17 cellular contexts compared by ENCODE assay signal in genomic region chr14:20668969-20669368, GRCh38. TPM values are rescaled to one million over a fixed set of nuclear protein-coding genes. Genes with fewer than 3 reads are reported as not detected.
DNase-seq lines count a peak whose midpoint lies in the region; ATAC-seq and TF ChIP-seq lines count a peak whose summit lies in the region.
"Had no signal": no experiment of that assay in that cellular context is flagged by ENCODE, and none has a peak within 500 bp of the region (broad histone marks: within the 10 kb centered on the region; RNA-seq: fewer than 3 reads in every experiment).

No MANE protein-coding gene starts in this region.

- H3K9ac ChIP-seq in PC-3 (ENCODE audit: low read length) = no peak overlapping the region

- H3F3A ChIP-seq in DOHH2 (ENCODE audit: control insufficient read depth, insufficient read depth) (no peaks in the 10 kb centered on the region), PC-3 (ENCODE audit: low read length, unreplicated experiment) (peaks cover 5% of the 10 kb centered on the region)

- POLR2A ChIA-PET in activated B cell treated with CpG ODN at 0.5 μM for 24 hours (lab: Charles Lee) = interaction anchor here (1.3 to 7.6 kb wide), 3 partner anchors 8 to 56 kb away, joined by 6 to 180 read pairs (median 9); partner anchors contain the start of gene RNASE4
- POLR2A ChIA-PET in PC-3 (lab: Charles Lee; ENCODE audit: unreplicated experiment) = no interaction called here

- ATAC-seq in activated B cell treated with CpG ODN at 0.5 μM for 24 hours (ENCODE audit: low read depth) (no peak), PC-3 (no peak)
- no peak for ATAC-seq in stimulated activated effector memory CD8-positive, alpha-beta T cell treated with anti-CD3 and anti-CD28 coated beads, Interleukin-12 subunit alpha, Interleukin-12 subunit beta, amount 100 ng/mL, for 72 hours

- TF ChIP-seq CTCF in DOHH2 (IDR thresholded peaks at IDR 0.05; ENCODE audit: low read depth, low read length, poor library complexity, severe bottlenecking) (no peak), activated B cell treated with CpG ODN at 0.5 μM for 24 hours (IDR thresholded peaks at IDR 0.05) (no peak), PC-3 (conservative IDR thresholded peaks at IDR 0.05; ENCODE audit: low read depth, low read length) (no peak), osteoblast (IDR thresholded peaks at IDR 0.05; ENCODE audit: extremely low read depth, low read depth, low read length) (no peak)

- intact Hi-C loops in activated B cell treated with CpG ODN at 0.5 μM for 24 hours (cut with micrococcal nuclease) = loop anchor here (1.0 kb wide), 4 partner anchors 12 to 326 kb away; partner anchors contain the start of gene PARP2
- intact Hi-C loops in PC-3 (cut with micrococcal nuclease) = no loop called here

- H3K4me2 ChIP-seq in DOHH2 (ENCODE audit: low read length) = peak overlapping the region; percentile 49; the same call in 1 of the 2 replicates
- H3K4me2 ChIP-seq in PC-3 (ENCODE audit: low read length) = no peak overlapping the region
- no peak overlapping the region for H3K4me2 ChIP-seq in osteoblast (ENCODE audit: insufficient read depth, low read length)

- no peaks in the 10 kb centered on the region for H3K27me3 Mint-ChIP-seq in IgD-negative memory B cell
- no peaks in the 10 kb centered on the region for H3K27me3 Mint-ChIP-seq in activated B cell treated with CpG ODN at 0.5 μM for 24 hours
- H3K27me3 Mint-ChIP-seq: CD8-positive, alpha-beta memory T cell; T-cell had no signal

- H3K27me3 ChIP-seq in DOHH2 (ENCODE audit: control insufficient read depth, low read length) (no peaks in the 10 kb centered on the region), PC-3 (ENCODE audit: low read length) (no peaks in the 10 kb centered on the region), osteoblast (ENCODE audit: insufficient read depth, low read length) (peaks cover 3% of the 10 kb centered on the region)
- H3K27me3 ChIP-seq: BE2C had no signal

- no peak overlapping the region for H3K4me3 ChIP-seq in DOHH2 (ENCODE audit: low read length)
- H3K4me3 ChIP-seq in PC-3 (ENCODE audit: low read length) = no peak overlapping the region
- no peak overlapping the region for H3K4me3 ChIP-seq in osteoblast (ENCODE audit: insufficient read depth, low read length)

- H3K4me1 ChIP-seq in DOHH2 (ENCODE audit: control insufficient read depth, low read length) (peaks cover 35% of the 10 kb centered on the region), PC-3 (ENCODE audit: insufficient read depth, low read length) (peaks cover 26% of the 10 kb centered on the region), osteoblast (ENCODE audit: insufficient read depth, low read length) (no peaks in the 10 kb centered on the region)
- H3K4me1 ChIP-seq: BE2C had no signal

- no peak overlapping the region for H3K27ac ChIP-seq in DOHH2 (ENCODE audit: low read depth, low read length)
- no peak overlapping the region for H3K27ac ChIP-seq in PC-3 (ENCODE audit: low read length)
- H3K27ac ChIP-seq in osteoblast (ENCODE audit: low read depth, low read length) = no peak overlapping the region

- H3K36me3 Mint-ChIP-seq in IgD-negative memory B cell (no peaks in the 10 kb centered on the region), activated B cell treated with CpG ODN at 0.5 μM for 24 hours (ENCODE audit: low read depth) (no peaks in the 10 kb centered on the region)
- H3K36me3 Mint-ChIP-seq in stimulated activated effector memory CD8-positive, alpha-beta T cell treated with anti-CD3 and anti-CD28 coated beads, Interleukin-12 subunit alpha, Interleukin-12 subunit beta, amount 100 ng/mL, for 72 hours = no peaks in the 10 kb centered on the region
- H3K36me3 Mint-ChIP-seq: CD8-positive, alpha-beta memory T cell; T-cell had no signal

- no TSS peak for BruUV-seq in PC-3 (replicated peaks; lab: Mats Ljungman, UMichigan)

- H3K4me1 Mint-ChIP-seq in IgD-negative memory B cell = peaks cover 34 to 53% (median 41%) of the 10 kb centered on the region in 3 donors
- H3K4me1 Mint-ChIP-seq in activated B cell treated with CpG ODN at 0.5 μM for 24 hours = peaks cover 67% of the 10 kb centered on the region
- H3K4me1 Mint-ChIP-seq in stimulated activated effector memory CD8-positive, alpha-beta T cell treated with anti-CD3 and anti-CD28 coated beads, Interleukin-12 subunit alpha, Interleukin-12 subunit beta, amount 100 ng/mL, for 72 hours = peaks cover 18% of the 10 kb centered on the region

- peak overlapping the region in 2 of 4 donors; percentile 17 to 61 for H3K4me3 Mint-ChIP-seq in IgD-negative memory B cell
- no peak overlapping the region for H3K4me3 Mint-ChIP-seq in activated B cell treated with CpG ODN at 0.5 μM for 24 hours
- no peak overlapping the region for H3K4me3 Mint-ChIP-seq in stimulated activated effector memory CD8-positive, alpha-beta T cell treated with anti-CD3 and anti-CD28 coated beads, Interleukin-12 subunit alpha, Interleukin-12 subunit beta, amount 100 ng/mL, for 72 hours
- H3K4me3 Mint-ChIP-seq: CD8-positive, alpha-beta memory T cell; HFFc6; T-cell had no signal

- no peaks in the 10 kb centered on the region for H4K20me1 ChIP-seq in DOHH2 (ENCODE audit: control insufficient read depth, insufficient read depth, low read depth, low read length)
- H4K20me1 ChIP-seq in PC-3 (ENCODE audit: low read length) = no peaks in the 10 kb centered on the region
- H4K20me1 ChIP-seq in osteoblast (ENCODE audit: insufficient read depth, low read length) = no peaks in the 10 kb centered on the region

- CTCF ChIA-PET in activated B cell treated with CpG ODN at 0.5 μM for 24 hours (lab: Charles Lee) (interaction anchor here (1.6 to 6.6 kb wide), 3 partner anchors 13 to 59 kb away, joined by 5 to 52 read pairs (median 6); partner anchors contain the start of gene RNASE4), PC-3 (lab: Charles Lee) (no interaction called here)

- H3K27ac Mint-ChIP-seq in IgD-negative memory B cell = peak overlapping the region in 2 of 3 donors; percentile 23 to 83
- peak overlapping the region; percentile 93 for H3K27ac Mint-ChIP-seq in activated B cell treated with CpG ODN at 0.5 μM for 24 hours
- peak overlapping the region; percentile 90 for H3K27ac Mint-ChIP-seq in stimulated activated effector memory CD8-positive, alpha-beta T cell treated with anti-CD3 and anti-CD28 coated beads, Interleukin-12 subunit alpha, Interleukin-12 subunit beta, amount 100 ng/mL, for 72 hours
- H3K27ac Mint-ChIP-seq: HFFc6 had no signal

- H3K9me3 ChIP-seq in DOHH2 (ENCODE audit: control insufficient read depth, insufficient read depth, low read length) (no peaks in the 10 kb centered on the region), PC-3 (ENCODE audit: low read length) (no peaks in the 10 kb centered on the region), osteoblast (ENCODE audit: low read depth, low read length) (no peaks in the 10 kb centered on the region)
- H3K9me3 ChIP-seq: BE2C had no signal

- DNase-seq in activated B cell treated with CpG ODN at 0.5 μM for 24 hours (no peak), NOMO-1 (lab: John Stamatoyannopoulos, UW; ENCODE audit: unreplicated experiment in 2 of 2) (no peak), PC-3 (no peak), osteoblast (ENCODE audit: insufficient read length, low spot score, missing footprints) (no peak)
- no peak for DNase-seq in stimulated activated effector memory CD8-positive, alpha-beta T cell treated with anti-CD3 and anti-CD28 coated beads, Interleukin-12 subunit alpha, Interleukin-12 subunit beta, amount 100 ng/mL, for 72 hours (ENCODE audit: low spot score in 2 of 2)
- DNase-seq: ACHN; BE2C; CD8-positive, alpha-beta memory T cell; GOT3; HFFc6; Kasumi-1; NCI-H1417 treated with DMSO at 0.1 percent for 48 hours; NCI-H2029 treated with DMSO at 0.1 percent for 48 hours; NCI-H524; T-cell had no signal

- H2AFZ ChIP-seq in PC-3 (ENCODE audit: low read length) (no peak overlapping the region), osteoblast (ENCODE audit: low read length) (no peak overlapping the region)

- H3K9me2 ChIP-seq in DOHH2 (replicated peaks; ENCODE audit: control insufficient read depth, low read length) = no peaks in the 10 kb centered on the region
- H3K9me2 ChIP-seq in PC-3 (replicated peaks; ENCODE audit: low read length) = no peaks in the 10 kb centered on the region

- H3K9me3 Mint-ChIP-seq in IgD-negative memory B cell = no peaks in the 10 kb centered on the region
- H3K9me3 Mint-ChIP-seq in activated B cell treated with CpG ODN at 0.5 μM for 24 hours = peaks cover 2% of the 10 kb centered on the region
- peaks cover 3% of the 10 kb centered on the region for H3K9me3 Mint-ChIP-seq in stimulated activated effector memory CD8-positive, alpha-beta T cell treated with anti-CD3 and anti-CD28 coated beads, Interleukin-12 subunit alpha, Interleukin-12 subunit beta, amount 100 ng/mL, for 72 hours
- H3K9me3 Mint-ChIP-seq: CD8-positive, alpha-beta memory T cell; HFFc6 had no signal

- no peaks in the 10 kb centered on the region for H3K79me2 ChIP-seq in DOHH2 (ENCODE audit: control insufficient read depth, low read length)
- no peaks in the 10 kb centered on the region for H3K79me2 ChIP-seq in PC-3 (ENCODE audit: low read length)
- no peaks in the 10 kb centered on the region for H3K79me2 ChIP-seq in osteoblast (ENCODE audit: insufficient read depth, low read length)

- H3K36me3 ChIP-seq in DOHH2 (ENCODE audit: control insufficient read depth, low read length) (no peaks in the 10 kb centered on the region), PC-3 (ENCODE audit: low read depth, low read length) (no peaks in the 10 kb centered on the region), osteoblast (ENCODE audit: insufficient read depth, low read length) (no peaks in the 10 kb centered on the region)
- H3K36me3 ChIP-seq: BE2C had no signal

RNA-seq across cellular contexts. Expression of gene RNASE4, which starts 15.4 kb away (rescaled TPM):
- 9.0 TPM for polyA plus RNA-seq in IgD-negative memory B cell
- total RNA-seq in activated B cell treated with CpG ODN at 0.5 μM for 24 hours (0.20 and 1.0 TPM in 2 replicates), PC-3 (2014; rRNA removed) (5.9 and 8.5 TPM in 2 replicates), osteoblast (18.1 and 24.2 TPM in 2 replicates)

RNA-seq across cellular contexts. Expression of gene ANG, which starts 19.6 kb away (rescaled TPM):
- 9.9 TPM for polyA plus RNA-seq in IgD-negative memory B cell
- total RNA-seq in activated B cell treated with CpG ODN at 0.5 μM for 24 hours (1.1 TPM in 1 of 2 replicates, not detected in the other), PC-3 (2014; rRNA removed) (4.8 and 6.6 TPM in 2 replicates), osteoblast (7.2 and 8.3 TPM in 2 replicates)

RNA-seq across cellular contexts. Expression of gene OR6S1, which starts 27.5 kb away (rescaled TPM):
- polyA plus RNA-seq in IgD-negative memory B cell = not detected
- total RNA-seq in activated B cell treated with CpG ODN at 0.5 μM for 24 hours = not detected in 2 replicates
- not detected in 2 replicates for total RNA-seq in PC-3 (2014; rRNA removed)
- total RNA-seq in osteoblast = not detected in 2 replicates
- total RNA-seq: CD8-positive, alpha-beta memory T cell; HFFc6; T-cell had no signal
- polyA plus RNA-seq: CD8-positive, alpha-beta memory T cell had no signal
